1 cellular context compared by ENCODE assay signal in genomic region chr5:134524219-134524825, GRCh38.
A peak's percentile ranks its signal among the peaks of the same experiment; 100 is the strongest.
TF ChIP-seq lines count a peak whose summit lies in the region.

No MANE protein-coding gene starts in this region.

TF ChIP-seq in HEK293, 187 proteins besides CTCF, POLR2A, EP300 and RAD21 (continued from another document):
- TF ChIP-seq, protein P1, sequence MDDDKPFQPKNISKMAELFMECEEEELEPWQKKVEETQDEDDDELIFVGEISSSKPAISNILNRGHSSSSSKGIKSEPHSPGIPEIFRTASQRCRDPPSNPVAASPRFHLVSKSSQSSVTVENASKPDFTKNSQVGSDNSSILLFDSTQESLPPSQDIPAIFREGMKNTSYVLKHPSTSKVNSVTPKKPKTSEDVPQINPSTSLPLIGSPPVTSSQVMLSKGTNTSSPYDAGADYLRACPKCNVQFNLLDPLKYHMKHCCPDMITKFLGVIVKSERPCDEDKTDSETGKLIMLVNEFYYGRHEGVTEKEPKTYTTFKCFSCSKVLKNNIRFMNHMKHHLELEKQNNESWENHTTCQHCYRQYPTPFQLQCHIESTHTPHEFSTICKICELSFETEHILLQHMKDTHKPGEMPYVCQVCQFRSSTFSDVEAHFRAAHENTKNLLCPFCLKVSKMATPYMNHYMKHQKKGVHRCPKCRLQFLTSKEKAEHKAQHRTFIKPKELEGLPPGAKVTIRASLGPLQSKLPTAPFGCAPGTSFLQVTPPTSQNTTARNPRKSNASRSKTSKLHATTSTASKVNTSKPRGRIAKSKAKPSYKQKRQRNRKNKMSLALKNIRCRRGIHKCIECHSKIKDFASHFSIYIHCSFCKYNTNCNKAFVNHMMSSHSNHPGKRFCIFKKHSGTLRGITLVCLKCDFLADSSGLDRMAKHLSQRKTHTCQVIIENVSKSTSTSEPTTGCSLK (tag by site-specific recombination; IDR thresholded peaks at IDR 0.05): no peak
- TF ChIP-seq ZNF629 (tag by site-specific recombination; IDR thresholded peaks at IDR 0.05): 0 out of 2 replicates have a peak, but pooled peaks have one; percentile 5
- peak; percentile 64 for TF ChIP-seq ZBTB26 (tag by site-specific recombination; optimal IDR thresholded peaks at IDR 0.05)
- peak; percentile 67; the same call in 1 of the 2 replicates for TF ChIP-seq ZNF324 (tag by site-specific recombination; IDR thresholded peaks at IDR 0.05)
- no peak for TF ChIP-seq ZNF362 (tag by site-specific recombination; IDR thresholded peaks at IDR 0.05)
- no peak for TF ChIP-seq ZNF701 (tag by site-specific recombination; IDR thresholded peaks at IDR 0.05)
- no peak for TF ChIP-seq GLI4 (tag by site-specific recombination; IDR thresholded peaks at IDR 0.05)
- TF ChIP-seq, protein P2, sequence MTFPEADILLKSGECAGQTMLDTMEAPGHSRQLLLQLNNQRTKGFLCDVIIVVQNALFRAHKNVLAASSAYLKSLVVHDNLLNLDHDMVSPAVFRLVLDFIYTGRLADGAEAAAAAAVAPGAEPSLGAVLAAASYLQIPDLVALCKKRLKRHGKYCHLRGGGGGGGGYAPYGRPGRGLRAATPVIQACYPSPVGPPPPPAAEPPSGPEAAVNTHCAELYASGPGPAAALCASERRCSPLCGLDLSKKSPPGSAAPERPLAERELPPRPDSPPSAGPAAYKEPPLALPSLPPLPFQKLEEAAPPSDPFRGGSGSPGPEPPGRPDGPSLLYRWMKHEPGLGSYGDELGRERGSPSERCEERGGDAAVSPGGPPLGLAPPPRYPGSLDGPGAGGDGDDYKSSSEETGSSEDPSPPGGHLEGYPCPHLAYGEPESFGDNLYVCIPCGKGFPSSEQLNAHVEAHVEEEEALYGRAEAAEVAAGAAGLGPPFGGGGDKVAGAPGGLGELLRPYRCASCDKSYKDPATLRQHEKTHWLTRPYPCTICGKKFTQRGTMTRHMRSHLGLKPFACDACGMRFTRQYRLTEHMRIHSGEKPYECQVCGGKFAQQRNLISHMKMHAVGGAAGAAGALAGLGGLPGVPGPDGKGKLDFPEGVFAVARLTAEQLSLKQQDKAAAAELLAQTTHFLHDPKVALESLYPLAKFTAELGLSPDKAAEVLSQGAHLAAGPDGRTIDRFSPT (tag by site-specific recombination; IDR thresholded peaks at IDR 0.05): peak; percentile 89
TF ChIP-seq in HEK293: peak in this region for 56.
